ENCODE assay signal across 26 cellular contexts in the genomic region with DNA sequence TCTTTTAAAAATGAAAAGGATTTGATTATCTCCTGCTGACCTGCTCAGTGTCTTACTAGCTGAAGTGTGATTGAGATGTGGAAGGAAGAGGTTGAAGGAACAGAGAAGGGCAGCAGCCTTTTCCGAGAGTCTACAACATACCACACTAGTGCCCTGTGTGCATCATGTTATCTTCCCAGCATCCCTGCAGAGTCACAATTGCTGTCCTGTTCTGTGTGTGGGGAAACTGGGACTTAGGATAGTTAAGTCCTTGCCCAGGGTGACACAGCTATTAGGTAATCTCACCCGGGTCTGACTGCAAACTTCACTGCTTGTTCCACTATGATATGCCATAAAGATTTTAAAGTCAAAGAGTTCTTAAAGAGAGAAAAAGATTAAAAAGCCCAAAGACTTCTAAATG.
"Had no signal": no experiment of that assay in that cellular context is flagged by ENCODE, and none has a peak within 500 bp of the region (broad histone marks: within the 10 kb centered on the region; RNA-seq: fewer than 3 reads in every experiment).

No MANE protein-coding gene starts in this region.

- H3K9me3 Mint-ChIP-seq: mesothelial cell of epicardium; naive B cell; natural killer cell; stimulated activated memory B cell treated with anti-CD40 and anti-IgM and Interleukin-4, amounts not matched to agents 10 μg/mL and 1 μg/mL and 100 μg/mL, for 72 hours; stimulated activated naive CD8-positive, alpha-beta T cell treated with anti-CD3 and anti-CD28 coated beads, Interleukin-15, amount 100 ng/mL, for 72 hours; type B pancreatic cell had no signal

- H3K4me1 ChIP-seq: pancreas, prostate gland, tibial nerve, uterus had no signal

- H3K27ac Mint-ChIP-seq: mesothelial cell of epicardium; naive B cell; natural killer cell; stimulated activated memory B cell treated with anti-CD40 and anti-IgM and Interleukin-4, amounts not matched to agents 10 μg/mL and 1 μg/mL and 100 μg/mL, for 72 hours; stimulated activated naive CD8-positive, alpha-beta T cell treated with anti-CD3 and anti-CD28 coated beads, Interleukin-15, amount 100 ng/mL, for 72 hours; type B pancreatic cell had no signal

- ATAC-seq: natural killer cell; pancreas; right cardiac atrium; sciatic nerve; stimulated activated memory B cell treated with anti-CD40 and anti-IgM and Interleukin-4, amounts not matched to agents 10 μg/mL and 1 μg/mL and 100 μg/mL, for 72 hours; stimulated activated naive CD8-positive, alpha-beta T cell treated with anti-CD3 and anti-CD28 coated beads, Interleukin-15, amount 100 ng/mL, for 72 hours had no signal

- H3K27me3 Mint-ChIP-seq: naive B cell; stimulated activated memory B cell treated with anti-CD40 and anti-IgM and Interleukin-4, amounts not matched to agents 10 μg/mL and 1 μg/mL and 100 μg/mL, for 72 hours; stimulated activated naive CD8-positive, alpha-beta T cell treated with anti-CD3 and anti-CD28 coated beads, Interleukin-15, amount 100 ng/mL, for 72 hours; type B pancreatic cell had no signal

- H3K4me3 ChIP-seq: left ventricle myocardium inferior, lung, pancreas, prostate gland, skin epidermis, tibial nerve, uterus had no signal

- H3K9me3 ChIP-seq: left ventricle myocardium inferior, pancreas, prostate gland, tibial nerve, uterus had no signal

- DNase-seq: islet precursor cell; left ventricle myocardium inferior; mesendoderm; naive B cell; natural killer cell; nucleus accumbens; pancreas; posterior cingulate gyrus; retina; right cardiac atrium; stimulated activated CD4-positive, alpha-beta T cell treated with anti-CD3 and anti-CD28 coated beads, Interleukin-12 subunit alpha, Interleukin-12 subunit beta, amount 100 ng/mL, for 4 hours; stimulated activated CD4-positive, alpha-beta T cell treated with anti-CD3 and anti-CD28 coated beads, Interleukin-15, amount 100 ng/mL, for 24 hours; stimulated activated CD4-positive, alpha-beta T cell treated with anti-CD3 and anti-CD28 coated beads, Interleukin-2, amount 100 ng/mL, for 24 hours; stimulated activated CD4-positive, alpha-beta T cell treated with anti-CD3 and anti-CD28 coated beads, Interleukin-4, amount 100 ng/mL, for 1 hour; stimulated activated naive CD4-positive, alpha-beta T cell treated with Interleukin-2 at 50 U/mL for 16 hours; stimulated activated naive CD8-positive, alpha-beta T cell treated with anti-CD3 and anti-CD28 coated beads, Interleukin-15, amount 100 ng/mL, for 72 hours; substantia nigra; uterus had no signal

- H3K4me1 Mint-ChIP-seq: mesothelial cell of epicardium; natural killer cell; stimulated activated naive CD8-positive, alpha-beta T cell treated with anti-CD3 and anti-CD28 coated beads, Interleukin-15, amount 100 ng/mL, for 72 hours had no signal

- FAIRE-seq: pancreas had no signal

- H3K27ac ChIP-seq: left ventricle myocardium inferior, pancreas, prostate gland, skin epidermis, tibial nerve, uterus had no signal

- H3K27me3 ChIP-seq: pancreas, tibial nerve, uterus had no signal

- H3K36me3 ChIP-seq: prostate gland, uterus had no signal

- H3K4me3 Mint-ChIP-seq: mesothelial cell of epicardium; naive B cell; natural killer cell; stimulated activated memory B cell treated with anti-CD40 and anti-IgM and Interleukin-4, amounts not matched to agents 10 μg/mL and 1 μg/mL and 100 μg/mL, for 72 hours; stimulated activated naive CD8-positive, alpha-beta T cell treated with anti-CD3 and anti-CD28 coated beads, Interleukin-15, amount 100 ng/mL, for 72 hours; type B pancreatic cell had no signal
